18 cellular contexts compared by ENCODE assay signal in genomic region chr7:139032473-139032872, GRCh38.
"Had no signal": no experiment of that assay in that cellular context is flagged by ENCODE, and none has a peak within 500 bp of the region (broad histone marks: within the 10 kb centered on the region; RNA-seq: fewer than 3 reads in every experiment).

No MANE protein-coding gene starts in this region.

- H3K9me3 Mint-ChIP-seq: dendritic cell treated with granulocyte-macrophage colony-stimulating factor and Interleukin-4, amounts not matched to agents 40 ng/mL and 50 ng/mL, for 4 days; effector memory CD8-positive, alpha-beta T cell; naive B cell had no signal

- H3K9me3 ChIP-seq: colonic mucosa, esophagus muscularis mucosa, gastroesophageal sphincter, heart left ventricle, left lung, lower lobe of right lung, mucosa of descending colon had no signal

- ATAC-seq: effector memory CD8-positive, alpha-beta T cell; foreskin keratinocyte; gastroesophageal sphincter; heart left ventricle; left cardiac atrium; left lung; left ventricle myocardium superior; lower lobe of right lung; mucosa of descending colon had no signal

- H3K27ac ChIP-seq: colonic mucosa, esophagus muscularis mucosa, foreskin keratinocyte, gastroesophageal sphincter, heart left ventricle, left lung, lower lobe of right lung had no signal

- H3K27me3 Mint-ChIP-seq: effector memory CD8-positive, alpha-beta T cell had no signal

- H3K4me3 Mint-ChIP-seq: dendritic cell treated with granulocyte-macrophage colony-stimulating factor and Interleukin-4, amounts not matched to agents 40 ng/mL and 50 ng/mL, for 4 days; effector memory CD8-positive, alpha-beta T cell; mesothelial cell of epicardium had no signal

- H3K4me3 ChIP-seq: colonic mucosa, esophagus muscularis mucosa, gastroesophageal sphincter, heart left ventricle, left lung, lower lobe of right lung, mucosa of descending colon had no signal

- H3K36me3 Mint-ChIP-seq: mesothelial cell of epicardium, naive B cell had no signal

- H3K27me3 ChIP-seq: colonic mucosa, esophagus muscularis mucosa, foreskin keratinocyte, gastroesophageal sphincter, heart left ventricle had no signal

- H3K4me1 ChIP-seq: colonic mucosa had no signal

- H3K36me3 ChIP-seq: colonic mucosa had no signal

- DNase-seq: colonic mucosa; cortex of kidney; effector CD8-positive, alpha-beta T cell; effector memory CD8-positive, alpha-beta T cell; foreskin keratinocyte; heart left ventricle; hippocampal formation; left cardiac atrium; left lung; left ventricle myocardium superior; lower lobe of right lung; mesenchymal stem cell; mucosa of descending colon; naive B cell had no signal

- H3K4me1 Mint-ChIP-seq: mesothelial cell of epicardium had no signal

- H3K27ac Mint-ChIP-seq: dendritic cell treated with granulocyte-macrophage colony-stimulating factor and Interleukin-4, amounts not matched to agents 40 ng/mL and 50 ng/mL, for 4 days; mesothelial cell of epicardium; naive B cell had no signal
